ENCODE assay signal across 8 cellular contexts in genomic region chr2:36355157-36355889, GRCh38. TPM values are rescaled to one million over a fixed set of nuclear protein-coding genes. Genes with fewer than 3 reads are reported as not detected.
DNase-seq lines count a peak whose midpoint lies in the region; ATAC-seq, FAIRE-seq and TF ChIP-seq lines count a peak whose summit lies in the region.

Gene CRIM1, plus strand, starts transcription at chr2:36355778. Its CDS starts 515 bp downstream, at chr2:36356293.

- H3K9me1 ChIP-seq in keratinocyte (ENCODE audit: control insufficient read depth, extremely low read depth, insufficient read depth, low read length), result no peaks in the 10 kb centered on the region

- H4K20me1 ChIP-seq in KMS-11 (ENCODE audit: insufficient read depth) (peaks cover 9% of the 10 kb centered on the region; the same call in 1 of the 2 replicates), keratinocyte (ENCODE audit: control insufficient read depth, extremely low read depth, insufficient read depth, low read length) (no peaks in the 10 kb centered on the region), smooth muscle cell (ENCODE audit: low read depth) (no peaks in the 10 kb centered on the region)

- H3K4me3 ChIP-seq in KMS-11 (IDR thresholded peaks at IDR 0.05; ENCODE audit: insufficient read depth, low read depth, low read length) (peak within 1 kb of the TSS; percentile 12), keratinocyte (ENCODE audit: control insufficient read depth in 2 of 3, extremely low read depth in 1 of 3, insufficient read depth in 2 of 3, low read depth in 1 of 3, low read length in 3 of 3) (peak within 1 kb of the TSS; percentile 88 to 94 (median 92)), smooth muscle cell (peak within 1 kb of the TSS; percentile 60)

- H3K9me3 ChIP-seq in ES-I3 (ENCODE audit: control insufficient read depth, insufficient read depth, low read length) (no peaks in the 10 kb centered on the region), keratinocyte (ENCODE audit: control insufficient read depth, low read depth, low read length) (no peaks in the 10 kb centered on the region), smooth muscle cell (replicated peaks; ENCODE audit: low read depth) (no peaks in the 10 kb centered on the region)

- H3K79me2 ChIP-seq in KMS-11 (ENCODE audit: insufficient read depth, low read depth), result peaks cover 36% of the 10 kb centered on the region
- peaks cover 60% of the 10 kb centered on the region for H3K79me2 ChIP-seq in keratinocyte (ENCODE audit: control insufficient read depth, insufficient read depth, low read length)
- H3K79me2 ChIP-seq in smooth muscle cell (ENCODE audit: low read depth), result peaks cover 15% of the 10 kb centered on the region

- H3K4me1 ChIP-seq in ES-I3 (ENCODE audit: insufficient read depth, low read length) (peaks cover 44% of the 10 kb centered on the region), KMS-11 (ENCODE audit: low read depth, poor library complexity, severe bottlenecking) (peaks cover 35% of the 10 kb centered on the region), keratinocyte (ENCODE audit: control insufficient read depth, extremely low read depth, insufficient read depth, low read length) (peaks cover 34% of the 10 kb centered on the region), smooth muscle cell (ENCODE audit: low read depth) (peaks cover 15% of the 10 kb centered on the region)

- dilution Hi-C loops in keratinocyte (cut with MboI; ENCODE audit: extremely low pct_ligation_motif_present, low sequenced_read_pairs), result no loop called here

- H2AFZ ChIP-seq in KMS-11 (ENCODE audit: low read depth) (peak within 1 kb of the TSS; percentile 68), keratinocyte (ENCODE audit: control insufficient read depth, low read length) (peak within 1 kb of the TSS; percentile 81), smooth muscle cell (ENCODE audit: low read depth) (peak within 1 kb of the TSS; percentile 87)

- H3F3A ChIP-seq in smooth muscle cell (ENCODE audit: low read depth), result peaks cover 16% of the 10 kb centered on the region

- H3K27me3 ChIP-seq in KMS-11 (ENCODE audit: insufficient read depth, low read depth) (no peaks in the 10 kb centered on the region), keratinocyte (ENCODE audit: control insufficient read depth, extremely low read depth, insufficient read depth, low read length) (no peaks in the 10 kb centered on the region), smooth muscle cell (ENCODE audit: low read depth) (no peaks in the 10 kb centered on the region)

- FAIRE-seq in keratinocyte (lab: Jason Lieb, UNC), result no peak

- peak; percentile 45 for ATAC-seq in GM21737 (IDR thresholded peaks at IDR 0.05; ENCODE audit: unreplicated experiment)

- H3K27ac ChIP-seq in KMS-11 (peak within 1 kb of the TSS; percentile 26), keratinocyte (ENCODE audit: control insufficient read depth, insufficient read depth, low read length) (peak within 1 kb of the TSS; percentile 86), smooth muscle cell (ENCODE audit: low read depth) (peak within 1 kb of the TSS; percentile 81)

- WGBS in smooth muscle cell (ENCODE audit: low lambda C conversion rate), result 1% methylated on average over 56 of the region's 82 CpGs

- no peaks in the 10 kb centered on the region for H3K36me3 ChIP-seq in ES-I3 (ENCODE audit: insufficient read depth, low read length)
- no peaks in the 10 kb centered on the region for H3K36me3 ChIP-seq in KMS-11 (ENCODE audit: insufficient read depth)
- no peaks in the 10 kb centered on the region for H3K36me3 ChIP-seq in keratinocyte (ENCODE audit: control insufficient read depth in 2 of 2, extremely low read depth in 1 of 2, insufficient read depth in 2 of 2, low read length in 2 of 2)
- H3K36me3 ChIP-seq in smooth muscle cell (ENCODE audit: low read depth), result no peaks in the 10 kb centered on the region

- DNase-seq in activated CD4-positive, CD25-positive, alpha-beta regulatory T cell (lab: John Stamatoyannopoulos, UW), result peak; percentile 7 to 19 (median 10)
- DNase-seq in cerebellar cortex (ENCODE audit: low spot score), result peak; percentile 78
- no peak for DNase-seq in keratinocyte (ENCODE audit: low read depth, low spot score)
- peak; percentile 64 for DNase-seq in smooth muscle cell (lab: John Stamatoyannopoulos, UW; ENCODE audit: unreplicated experiment)
- DNase-seq in NCI-H2107 (lab: John Stamatoyannopoulos, UW), result no peak

- TF ChIP-seq CTCF in KMS-11 (conservative IDR thresholded peaks at IDR 0.05; ENCODE audit: low read depth, low read length) (no peak), keratinocyte (optimal IDR thresholded peaks at IDR 0.05 in 1 of 3, IDR thresholded peaks at IDR 0.05 in 1 of 3, conservative IDR thresholded peaks at IDR 0.05 in 1 of 3; ENCODE audit: extremely low read depth in 1 of 3, insufficient read depth in 2 of 3, low read length in 3 of 3) (no peak), smooth muscle cell (IDR thresholded peaks at IDR 0.05; ENCODE audit: borderline replicate concordance, insufficient read depth, poor library complexity, severe bottlenecking) (no peak)

- H3K9ac ChIP-seq in ES-I3 (ENCODE audit: low read depth, low read length) (peak within 1 kb of the TSS; percentile 94), KMS-11 (peak within 1 kb of the TSS; percentile 85), keratinocyte (ENCODE audit: control insufficient read depth, extremely low read depth, insufficient read depth, low read length) (peak within 1 kb of the TSS; percentile 89), smooth muscle cell (ENCODE audit: low read depth) (peak within 1 kb of the TSS; percentile 73)

- H3K4me2 ChIP-seq in KMS-11, result peak within 1 kb of the TSS; percentile 61
- H3K4me2 ChIP-seq in keratinocyte (ENCODE audit: control insufficient read depth, extremely low read depth, insufficient read depth, low read depth, low read length), result peak within 1 kb of the TSS; percentile 65
- H3K4me2 ChIP-seq in smooth muscle cell, result peak within 1 kb of the TSS; percentile 84

RNA-seq across cellular contexts. Expression of gene CRIM1, which starts in this region (rescaled TPM):
- polyA plus RNA-seq in keratinocyte (98.3 to 136 TPM (median 116 TPM) in 3 replicates), smooth muscle cell (10.1 and 15.7 TPM in 2 replicates)
- 32.2 TPM for polyA plus RNA-seq in keratinocyte (2011; ENCODE audit: low read depth)
- polyA plus RNA-seq in keratinocyte (2011; cell fraction: cytosol; rRNA removed), result 54.2 and 69.7 TPM in 2 replicates
- 316 and 318 TPM in 2 replicates for polyA plus RNA-seq in keratinocyte (2011; cell fraction: nucleus; rRNA removed)
- 51.3 and 110 TPM in 2 replicates for polyA plus RNA-seq in keratinocyte (2012; ENCODE audit: low replicate concordance)
- polyA minus RNA-seq in keratinocyte, result 353 to 631 TPM (median 519 TPM) in 3 replicates
- 371 TPM for polyA minus RNA-seq in keratinocyte (2011; cell fraction: cytosol; rRNA and poly(A)+ RNA removed)
- polyA minus RNA-seq in keratinocyte (2011; cell fraction: nucleus; rRNA and poly(A)+ RNA removed), result 966 and 975 TPM in 2 replicates
- 28.0 and 32.8 TPM in 2 replicates for total RNA-seq in smooth muscle cell

Comparison
In these comparisons a context has a peak if more than half of its experiments do, and no peak if none do; other contexts are left out.
1. H3K27ac ChIP-seq: peak in every context shown above with its lines; median percentile 86 in keratinocyte; 81 in smooth muscle cell; 26 in KMS-11.
2. H3K4me3 ChIP-seq: peak in every context shown above with its lines; median percentile 92 in keratinocyte; 60 in smooth muscle cell; 12 in KMS-11.
3. DNase-seq: peak in activated CD4-positive, CD25-positive, alpha-beta regulatory T cell (4 of 4), cerebellar cortex (single experiment) and smooth muscle cell (single experiment); none in keratinocyte (single experiment) and NCI-H2107 (single experiment).
4. Peak in every context shown above with its lines, with median percentiles within 50 percentile points of each other: H3K9ac ChIP-seq, H2AFZ ChIP-seq and H3K4me2 ChIP-seq.